In the genomic region with DNA sequence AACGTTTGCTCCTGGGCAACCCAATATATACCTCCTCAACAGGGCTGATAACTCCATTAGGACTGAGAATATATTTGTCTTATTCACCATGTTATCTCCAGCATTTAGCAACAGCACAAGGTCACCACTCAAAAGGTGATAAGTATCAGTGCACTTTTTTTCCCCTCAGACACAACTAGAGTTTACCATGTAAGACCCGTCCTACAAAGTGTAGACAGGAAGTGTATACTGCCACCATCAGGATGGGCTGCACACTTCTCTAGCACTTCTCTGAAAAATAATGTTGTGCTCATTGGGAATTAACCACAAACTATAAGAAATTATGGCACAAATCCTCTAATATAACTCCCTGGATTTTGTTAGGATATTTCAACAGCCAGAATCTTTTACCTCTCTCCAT, we compare ENCODE assay signal across 9 cellular contexts. TPM values are rescaled to one million over a fixed set of nuclear protein-coding genes. Genes with fewer than 3 reads are reported as not detected.
DNase-seq lines count a peak whose midpoint lies in the region; ATAC-seq and TF ChIP-seq lines count a peak whose summit lies in the region.
"Had no signal": no experiment of that assay in that cellular context is flagged by ENCODE, and none has a peak within 500 bp of the region (broad histone marks: within the 10 kb centered on the region; RNA-seq: fewer than 3 reads in every experiment).

No MANE protein-coding gene starts in this region.

- H3K18ac ChIP-seq in IMR-90 (ENCODE audit: low read depth, low read length) = no peak overlapping the region

- no peak overlapping the region for H2AK5ac ChIP-seq in IMR-90 (ENCODE audit: low read depth, low read length)

- peak; percentile 46 for DNase-seq in IMR-90
- DNase-seq in epidermal melanocyte (ENCODE audit: insufficient read length, low spot score) = no peak
- no peak for DNase-seq in aorta
- DNase-seq: activated CD8-positive, alpha-beta T cell treated with anti-CD3 and anti-CD28 coated beads, Interleukin-2, amount 10 ng/mL, durations not matched to agents 7 days and 5 days had no signal

- H3F3A ChIP-seq in DOHH2 (ENCODE audit: control insufficient read depth, insufficient read depth) = no peaks in the 10 kb centered on the region

- peak overlapping the region; percentile 17; the same call in 1 of the 2 replicates for H3K4ac ChIP-seq in IMR-90 (ENCODE audit: low read depth, low read length)

- no peak overlapping the region for H3K14ac ChIP-seq in IMR-90 (replicated peaks; ENCODE audit: low read depth, low read length)

- H3K36me3 ChIP-seq in DOHH2 (ENCODE audit: control insufficient read depth, low read length) (no peaks in the 10 kb centered on the region), IMR-90 (ENCODE audit: control insufficient read depth, insufficient read depth, low read length) (no peaks in the 10 kb centered on the region), liver (ENCODE audit: control insufficient read depth in 4 of 4, insufficient read depth in 3 of 4, low read depth in 1 of 4, low read length in 3 of 4) (no peaks in the 10 kb centered on the region), aorta (ENCODE audit: control insufficient read depth in 1 of 2, insufficient read depth in 2 of 2, low read length in 1 of 2) (no peaks in the 10 kb centered on the region)

- no peak overlapping the region for H2AFZ ChIP-seq in IMR-90 (replicated peaks; ENCODE audit: low read length, poor library complexity)

- no peak overlapping the region for H4K8ac ChIP-seq in IMR-90 (ENCODE audit: low read depth in 2 of 2, low read length in 2 of 2)

- in situ Hi-C loops in IMR-90 (cut with MboI; ENCODE audit: low sequenced_read_pairs) = no loop called here

- TF ChIP-seq POLR2A in IMR-90 (IDR thresholded peaks at IDR 0.05; ENCODE audit: low read depth, low read length) = no peak

- no peaks in the 10 kb centered on the region for H3K9me2 ChIP-seq in DOHH2 (replicated peaks; ENCODE audit: control insufficient read depth, low read length)

- H3K9me3 ChIP-seq in DOHH2 (ENCODE audit: control insufficient read depth, insufficient read depth, low read length) (no peaks in the 10 kb centered on the region), IMR-90 (ENCODE audit: control insufficient read depth, insufficient read depth, low read length) (no peaks in the 10 kb centered on the region), liver (ENCODE audit: control insufficient read depth in 4 of 4, low read length in 3 of 4) (no peaks in the 10 kb centered on the region), aorta (ENCODE audit: control insufficient read depth, low read length) (no peaks in the 10 kb centered on the region)

- peaks cover 5% of the 10 kb centered on the region; the same call in 1 of the 2 replicates for H3K27me3 ChIP-seq in DOHH2 (ENCODE audit: control insufficient read depth, low read length)
- no peaks in the 10 kb centered on the region for H3K27me3 ChIP-seq in IMR-90 (ENCODE audit: control insufficient read depth, insufficient read depth, low read length)
- no peaks in the 10 kb centered on the region for H3K27me3 ChIP-seq in liver (ENCODE audit: control insufficient read depth in 4 of 4, insufficient read depth in 4 of 4, low read length in 3 of 4)
- no peaks in the 10 kb centered on the region for H3K27me3 ChIP-seq in aorta (ENCODE audit: control insufficient read depth in 1 of 2, insufficient read depth in 2 of 2, low read length in 1 of 2)

- POLR2A ChIA-PET in IMR-90 (lab: Charles Lee; ENCODE audit: unreplicated experiment) = no interaction called here

- CTCF ChIA-PET in IMR-90 (lab: Yijun Ruan, JAX) = no interaction called here

- H3K4me2 ChIP-seq in DOHH2 (ENCODE audit: low read length) = no peak overlapping the region
- no peak overlapping the region for H3K4me2 ChIP-seq in IMR-90 (ENCODE audit: low read depth, low read length)

- intact Hi-C loops in IMR-90 (cut with micrococcal nuclease) (no loop called here), aorta (cut with DNase I) (loop anchor here in 1 of 2 donors (10.0 kb wide), 1 partner anchor 182 kb away; no protein-coding TSS in a partner anchor)

- H2BK5ac ChIP-seq in IMR-90 (ENCODE audit: low read depth, low read length, poor library complexity, severe bottlenecking) = no peak overlapping the region

- peak overlapping the region; percentile 22; the same call in 1 of the 3 replicates for H2BK15ac ChIP-seq in IMR-90 (ENCODE audit: low read depth, low read length)

- H3K9me1 ChIP-seq in IMR-90 (ENCODE audit: insufficient read depth, low read length) = peaks cover 5% of the 10 kb centered on the region

- dilution Hi-C loops in IMR-90 (cut with HindIII; ENCODE audit: low sequenced_read_pairs, unreplicated experiment) = no loop called here

- H2AK9ac ChIP-seq in IMR-90 (replicated peaks; ENCODE audit: low read depth, low read length, poor library complexity) = no peak overlapping the region

- H3K4me3 ChIP-seq in DOHH2 (ENCODE audit: low read length) (no peak overlapping the region), IMR-90 (ENCODE audit: insufficient read depth, low read depth, low read length) (no peak overlapping the region), WI38 (ENCODE audit: low read depth, low read length) (no peak overlapping the region), liver (ENCODE audit: low read depth in 1 of 3, low read length in 3 of 3) (no peak overlapping the region), aorta (ENCODE audit: low read length in 2 of 2) (no peak overlapping the region)

- no peaks in the 10 kb centered on the region for H3K79me1 ChIP-seq in IMR-90 (ENCODE audit: low read depth in 1 of 2, low read length in 2 of 2)

- H3K9ac ChIP-seq in IMR-90 (ENCODE audit: low read depth, low read length) (no peak overlapping the region), liver (ENCODE audit: low read depth in 1 of 2, low read length in 2 of 2) (no peak overlapping the region)

- WGBS in IMR-90 (ENCODE audit: extremely low coverage in 2 of 2, insufficient read length in 1 of 2), 2 experiments = 60% methylated on average over 1 of the region's 2 CpGs; no CpG with 5 or more reads in 1 of the 2 experiments
- 28% methylated on average over 2 of the region's 2 CpGs for WGBS in liver
- WGBS in aorta, 2 donors = 31 to 40% methylated on average over 2 of the region's 2 CpGs

- peak overlapping the region; percentile 22; the same call in 1 of the 2 replicates for H4K91ac ChIP-seq in IMR-90 (ENCODE audit: insufficient read depth, low read depth, low read length)

- no peak overlapping the region for H4K5ac ChIP-seq in IMR-90 (ENCODE audit: low read depth, low read length)

- H3K79me2 ChIP-seq in DOHH2 (ENCODE audit: control insufficient read depth, low read length) = no peaks in the 10 kb centered on the region

- no peak overlapping the region for H3K23ac ChIP-seq in IMR-90 (ENCODE audit: low read depth, low read length)

- H4K20me1 ChIP-seq in DOHH2 (ENCODE audit: control insufficient read depth, insufficient read depth, low read depth, low read length) = no peaks in the 10 kb centered on the region
- H4K20me1 ChIP-seq in IMR-90 (ENCODE audit: insufficient read depth, low read length) = no peaks in the 10 kb centered on the region

- peak overlapping the region; percentile 17; the same call in 1 of the 2 replicates for H2BK20ac ChIP-seq in IMR-90 (ENCODE audit: low read depth, low read length)

- no TSS peak for BruUV-seq in IMR-90 (replicated peaks; lab: Mats Ljungman, UMichigan)

- no peak overlapping the region for H3K56ac ChIP-seq in IMR-90 (ENCODE audit: extremely low read depth, insufficient read depth, low read length)

- TF ChIP-seq RAD21 in IMR-90 (IDR thresholded peaks at IDR 0.05; ENCODE audit: low read length) = peak; percentile 49
- TF ChIP-seq RAD21 in liver (IDR thresholded peaks at IDR 0.05) = peak; percentile 92 to 95

- H3K27ac ChIP-seq in DOHH2 (ENCODE audit: low read depth, low read length) (no peak overlapping the region), IMR-90 (ENCODE audit: insufficient read depth, low read length) (no peak overlapping the region), liver (ENCODE audit: low read depth in 1 of 2, low read length in 2 of 2) (no peak overlapping the region), aorta (ENCODE audit: low read depth in 1 of 2, low read length in 2 of 2) (no peak overlapping the region)

- ATAC-seq in IMR-90 (ENCODE audit: low read depth) = no peak
- ATAC-seq in GM21367 (IDR thresholded peaks at IDR 0.05; ENCODE audit: unreplicated experiment) = no peak
- ATAC-seq in aorta (ENCODE audit: low FRiP score) = no peak
- no peak for ATAC-seq in HG03378 (IDR thresholded peaks at IDR 0.05; ENCODE audit: unreplicated experiment)
- ATAC-seq: activated CD8-positive, alpha-beta T cell treated with anti-CD3 and anti-CD28 coated beads, Interleukin-2, amount 10 ng/mL, durations not matched to agents 7 days and 5 days had no signal

- peak; percentile 60 for TF ChIP-seq CTCF in DOHH2 (IDR thresholded peaks at IDR 0.05; ENCODE audit: low read depth, low read length, poor library complexity, severe bottlenecking)
- TF ChIP-seq CTCF in IMR-90 (conservative IDR thresholded peaks at IDR 0.05; ENCODE audit: low read depth, low read length) = peak; percentile 60
- peak; percentile 42; the same call in 1 of the 2 replicates for TF ChIP-seq CTCF in WI38 (IDR thresholded peaks at IDR 0.05; ENCODE audit: low read depth, low read length)
- peak; percentile 74 for TF ChIP-seq CTCF in liver (IDR thresholded peaks at IDR 0.05; ENCODE audit: low read depth, low read length, missing input control)

- H2BK120ac ChIP-seq in IMR-90 (ENCODE audit: low read depth, low read length) = peak overlapping the region; percentile 32; the same call in 1 of the 2 replicates

- no peaks in the 10 kb centered on the region for H3K4me1 ChIP-seq in DOHH2 (ENCODE audit: control insufficient read depth, low read length)
- peaks cover 5% of the 10 kb centered on the region for H3K4me1 ChIP-seq in IMR-90 (ENCODE audit: control insufficient read depth, insufficient read depth, low read length)
- H3K4me1 ChIP-seq in liver (ENCODE audit: control insufficient read depth in 4 of 4, insufficient read depth in 4 of 4, low read length in 3 of 4) = peaks cover 0 to 7% (median 4%) of the 10 kb centered on the region in 4 donors
- H3K4me1 ChIP-seq in aorta (ENCODE audit: control insufficient read depth in 1 of 2, insufficient read depth in 2 of 2, low read length in 2 of 2) = peaks cover 0 to 3% of the 10 kb centered on the region in 2 donors

TF ChIP-seq in IMR-90, 13 proteins besides CTCF, POLR2A, EP300 and RAD21:
- no peak for TF ChIP-seq CEBPB (IDR thresholded peaks at IDR 0.05; ENCODE audit: low read depth, low read length)
- TF ChIP-seq SMC3 (IDR thresholded peaks at IDR 0.05; ENCODE audit: low read depth, low read length) = peak; percentile 33; the same call in 1 of the 2 replicates

TF ChIP-seq in liver, 16 proteins besides CTCF, POLR2A, EP300 and RAD21:
- TF ChIP-seq JUND (IDR thresholded peaks at IDR 0.05) = no peak
- peak in 1 of 2 donors; percentile 17 for TF ChIP-seq RXRA (IDR thresholded peaks at IDR 0.05)

RNA-seq across cellular contexts. Expression of gene VAT1L, which starts 5.7 kb away (rescaled TPM):
- total RNA-seq in IMR-90 (2012; rRNA removed) (18.1 and 18.5 TPM in 2 replicates), liver (under 1 TPM; 0.17 to 0.98 TPM), aorta (10 to 100 TPM in 1 of 2 donors, 1 to 10 TPM in 1; 9.3 to 18.7 TPM)
- polyA plus RNA-seq in IMR-90 (2012; rRNA removed) (14.1 and 15.4 TPM in 2 replicates), liver (under 1 TPM; 0.19 to 0.32 TPM), aorta (10 to 100 TPM; 16.4 to 28.4 TPM)
- 7.3 TPM in 2 replicates for polyA plus RNA-seq in IMR-90 (2012; cell fraction: cytosol; rRNA removed)
- 2.4 and 9.5 TPM in 2 replicates for polyA plus RNA-seq in IMR-90 (2012; cell fraction: nucleus; rRNA removed; ENCODE audit: low replicate concordance)
- total RNA-seq: activated CD8-positive, alpha-beta T cell treated with anti-CD3 and anti-CD28 coated beads, Interleukin-2, amount 10 ng/mL, durations not matched to agents 7 days and 5 days had no signal
